1 cellular context compared by ENCODE assay signal in the genomic region with DNA sequence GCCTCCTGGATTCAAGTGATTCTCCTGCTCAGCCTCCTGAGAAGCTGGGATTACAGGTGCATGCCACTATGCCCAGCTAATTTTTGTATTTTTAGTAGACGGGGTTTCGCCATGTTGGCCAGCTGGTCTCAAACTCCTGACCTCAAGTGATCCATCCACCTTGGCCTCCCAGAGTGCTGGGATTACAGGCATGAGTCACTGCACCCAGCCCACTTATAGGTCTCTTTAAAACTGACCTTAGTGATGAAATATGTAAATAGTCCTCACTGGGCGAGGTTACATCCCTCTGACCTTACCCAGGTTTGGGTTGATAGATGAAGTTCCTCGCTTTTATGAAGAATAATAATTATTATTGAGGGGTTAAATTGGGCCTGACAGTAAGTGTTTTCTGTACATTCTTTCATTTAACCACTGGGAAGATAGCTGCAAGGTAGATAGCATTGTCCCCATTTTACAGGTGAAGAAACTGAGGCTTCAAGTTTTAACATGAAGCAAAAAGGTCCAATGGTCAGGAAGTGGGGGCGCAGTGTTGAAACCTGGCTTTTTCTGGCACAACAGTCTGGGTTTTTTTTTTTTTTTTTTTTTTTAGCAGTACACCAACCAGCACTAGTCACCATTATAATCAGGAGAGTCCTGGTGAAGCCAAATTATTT.
TF ChIP-seq lines count a peak whose summit lies in the region.

No MANE protein-coding gene starts in this region.

TF ChIP-seq in K562, 482 proteins besides CTCF, POLR2A, EP300 and RAD21 (continues in another document):
- TF ChIP-seq, protein P1, sequence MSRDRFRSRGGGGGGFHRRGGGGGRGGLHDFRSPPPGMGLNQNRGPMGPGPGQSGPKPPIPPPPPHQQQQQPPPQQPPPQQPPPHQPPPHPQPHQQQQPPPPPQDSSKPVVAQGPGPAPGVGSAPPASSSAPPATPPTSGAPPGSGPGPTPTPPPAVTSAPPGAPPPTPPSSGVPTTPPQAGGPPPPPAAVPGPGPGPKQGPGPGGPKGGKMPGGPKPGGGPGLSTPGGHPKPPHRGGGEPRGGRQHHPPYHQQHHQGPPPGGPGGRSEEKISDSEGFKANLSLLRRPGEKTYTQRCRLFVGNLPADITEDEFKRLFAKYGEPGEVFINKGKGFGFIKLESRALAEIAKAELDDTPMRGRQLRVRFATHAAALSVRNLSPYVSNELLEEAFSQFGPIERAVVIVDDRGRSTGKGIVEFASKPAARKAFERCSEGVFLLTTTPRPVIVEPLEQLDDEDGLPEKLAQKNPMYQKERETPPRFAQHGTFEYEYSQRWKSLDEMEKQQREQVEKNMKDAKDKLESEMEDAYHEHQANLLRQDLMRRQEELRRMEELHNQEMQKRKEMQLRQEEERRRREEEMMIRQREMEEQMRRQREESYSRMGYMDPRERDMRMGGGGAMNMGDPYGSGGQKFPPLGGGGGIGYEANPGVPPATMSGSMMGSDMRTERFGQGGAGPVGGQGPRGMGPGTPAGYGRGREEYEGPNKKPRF (IDR thresholded peaks at IDR 0.05; ENCODE audit: low read depth, low read length) = no peak
- TF ChIP-seq, protein P2, sequence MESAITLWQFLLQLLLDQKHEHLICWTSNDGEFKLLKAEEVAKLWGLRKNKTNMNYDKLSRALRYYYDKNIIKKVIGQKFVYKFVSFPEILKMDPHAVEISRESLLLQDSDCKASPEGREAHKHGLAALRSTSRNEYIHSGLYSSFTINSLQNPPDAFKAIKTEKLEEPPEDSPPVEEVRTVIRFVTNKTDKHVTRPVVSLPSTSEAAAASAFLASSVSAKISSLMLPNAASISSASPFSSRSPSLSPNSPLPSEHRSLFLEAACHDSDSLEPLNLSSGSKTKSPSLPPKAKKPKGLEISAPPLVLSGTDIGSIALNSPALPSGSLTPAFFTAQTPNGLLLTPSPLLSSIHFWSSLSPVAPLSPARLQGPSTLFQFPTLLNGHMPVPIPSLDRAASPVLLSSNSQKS (CRISPR knock-in tag; IDR thresholded peaks at IDR 0.05) = no peak
- TF ChIP-seq PRPF4 (IDR thresholded peaks at IDR 0.05; ENCODE audit: insufficient read depth, low read depth, low read length, poor library complexity, severe bottlenecking) (no peak), PHF21A (IDR thresholded peaks at IDR 0.05; ENCODE audit: borderline replicate concordance, low read depth) (no peak), MTF1 (CRISPR knock-in tag; IDR thresholded peaks at IDR 0.05; ENCODE audit: borderline replicate concordance) (no peak), FOXK2 (conservative IDR thresholded peaks at IDR 0.05 in 1 of 2, IDR thresholded peaks at IDR 0.05 in 1 of 2; ENCODE audit: low read depth in 2 of 2) (no peak), ZNF3 (CRISPR knock-in tag; IDR thresholded peaks at IDR 0.05) (no peak), PURB (CRISPR knock-in tag; IDR thresholded peaks at IDR 0.05; ENCODE audit: low read depth) (no peak), HDAC3 (IDR thresholded peaks at IDR 0.05; ENCODE audit: borderline replicate concordance, partially characterized antibody) (no peak), JUND (IDR thresholded peaks at IDR 0.05; ENCODE audit: borderline replicate concordance, low read depth, low read length) (no peak), JUND (tag; IDR thresholded peaks at IDR 0.05; ENCODE audit: borderline replicate concordance, low read depth, low read length) (no peak), ATF7 (IDR thresholded peaks at IDR 0.05) (no peak), BCOR (IDR thresholded peaks at IDR 0.05) (peak; percentile 21; the same call in 1 of the 2 replicates), SMARCA4 (IDR thresholded peaks at IDR 0.05) (no peak), ZNF165 (CRISPR knock-in tag; IDR thresholded peaks at IDR 0.05; ENCODE audit: borderline replicate concordance) (no peak), ZNF282 (CRISPR knock-in tag; IDR thresholded peaks at IDR 0.05) (no peak), CEBPG (CRISPR knock-in tag; IDR thresholded peaks at IDR 0.05) (no peak), CEBPG (tag; conservative IDR thresholded peaks at IDR 0.05 in 1 of 2, IDR thresholded peaks at IDR 0.05 in 1 of 2) (peak in 1 of 2 experiments; percentile 60; a peak in 2 of 4 replicates), CHD2 (IDR thresholded peaks at IDR 0.05; ENCODE audit: low read depth, low read length) (no peak), NR2C1 (IDR thresholded peaks at IDR 0.05) (no peak), NR2C1 (tag; IDR thresholded peaks at IDR 0.05) (no peak), BRD9 (IDR thresholded peaks at IDR 0.05; ENCODE audit: low read depth, partially characterized antibody) (no peak), CREM (IDR thresholded peaks at IDR 0.05; ENCODE audit: low read depth) (no peak), ZNF444 (CRISPR knock-in tag; IDR thresholded peaks at IDR 0.05) (no peak), SRSF9 (IDR thresholded peaks at IDR 0.05; ENCODE audit: borderline replicate concordance, low read depth, low read length) (no peak), ZNF589 (CRISPR knock-in tag; IDR thresholded peaks at IDR 0.05; ENCODE audit: low read depth) (no peak)
- TF ChIP-seq, protein P3, sequence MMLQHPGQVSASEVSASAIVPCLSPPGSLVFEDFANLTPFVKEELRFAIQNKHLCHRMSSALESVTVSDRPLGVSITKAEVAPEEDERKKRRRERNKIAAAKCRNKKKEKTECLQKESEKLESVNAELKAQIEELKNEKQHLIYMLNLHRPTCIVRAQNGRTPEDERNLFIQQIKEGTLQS (IDR thresholded peaks at IDR 0.05) = peak; percentile 67; the same call in 1 of the 2 replicates
- TF ChIP-seq, protein P3 (CRISPR knock-in tag; conservative IDR thresholded peaks at IDR 0.05) = no peak
- TF ChIP-seq, protein P4, sequence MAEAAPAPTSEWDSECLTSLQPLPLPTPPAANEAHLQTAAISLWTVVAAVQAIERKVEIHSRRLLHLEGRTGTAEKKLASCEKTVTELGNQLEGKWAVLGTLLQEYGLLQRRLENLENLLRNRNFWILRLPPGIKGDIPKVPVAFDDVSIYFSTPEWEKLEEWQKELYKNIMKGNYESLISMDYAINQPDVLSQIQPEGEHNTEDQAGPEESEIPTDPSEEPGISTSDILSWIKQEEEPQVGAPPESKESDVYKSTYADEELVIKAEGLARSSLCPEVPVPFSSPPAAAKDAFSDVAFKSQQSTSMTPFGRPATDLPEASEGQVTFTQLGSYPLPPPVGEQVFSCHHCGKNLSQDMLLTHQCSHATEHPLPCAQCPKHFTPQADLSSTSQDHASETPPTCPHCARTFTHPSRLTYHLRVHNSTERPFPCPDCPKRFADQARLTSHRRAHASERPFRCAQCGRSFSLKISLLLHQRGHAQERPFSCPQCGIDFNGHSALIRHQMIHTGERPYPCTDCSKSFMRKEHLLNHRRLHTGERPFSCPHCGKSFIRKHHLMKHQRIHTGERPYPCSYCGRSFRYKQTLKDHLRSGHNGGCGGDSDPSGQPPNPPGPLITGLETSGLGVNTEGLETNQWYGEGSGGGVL (CRISPR knock-in tag; IDR thresholded peaks at IDR 0.05) = no peak
- TF ChIP-seq, protein P5, sequence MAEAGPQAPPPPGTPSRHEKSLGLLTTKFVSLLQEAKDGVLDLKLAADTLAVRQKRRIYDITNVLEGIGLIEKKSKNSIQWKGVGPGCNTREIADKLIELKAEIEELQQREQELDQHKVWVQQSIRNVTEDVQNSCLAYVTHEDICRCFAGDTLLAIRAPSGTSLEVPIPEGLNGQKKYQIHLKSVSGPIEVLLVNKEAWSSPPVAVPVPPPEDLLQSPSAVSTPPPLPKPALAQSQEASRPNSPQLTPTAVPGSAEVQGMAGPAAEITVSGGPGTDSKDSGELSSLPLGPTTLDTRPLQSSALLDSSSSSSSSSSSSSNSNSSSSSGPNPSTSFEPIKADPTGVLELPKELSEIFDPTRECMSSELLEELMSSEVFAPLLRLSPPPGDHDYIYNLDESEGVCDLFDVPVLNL (CRISPR knock-in tag; IDR thresholded peaks at IDR 0.05; ENCODE audit: low read depth) = no peak
- TF ChIP-seq, protein P6, sequence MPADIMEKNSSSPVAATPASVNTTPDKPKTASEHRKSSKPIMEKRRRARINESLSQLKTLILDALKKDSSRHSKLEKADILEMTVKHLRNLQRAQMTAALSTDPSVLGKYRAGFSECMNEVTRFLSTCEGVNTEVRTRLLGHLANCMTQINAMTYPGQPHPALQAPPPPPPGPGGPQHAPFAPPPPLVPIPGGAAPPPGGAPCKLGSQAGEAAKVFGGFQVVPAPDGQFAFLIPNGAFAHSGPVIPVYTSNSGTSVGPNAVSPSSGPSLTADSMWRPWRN (IDR thresholded peaks at IDR 0.05; ENCODE audit: low read depth) = no peak
- TF ChIP-seq, protein P7, sequence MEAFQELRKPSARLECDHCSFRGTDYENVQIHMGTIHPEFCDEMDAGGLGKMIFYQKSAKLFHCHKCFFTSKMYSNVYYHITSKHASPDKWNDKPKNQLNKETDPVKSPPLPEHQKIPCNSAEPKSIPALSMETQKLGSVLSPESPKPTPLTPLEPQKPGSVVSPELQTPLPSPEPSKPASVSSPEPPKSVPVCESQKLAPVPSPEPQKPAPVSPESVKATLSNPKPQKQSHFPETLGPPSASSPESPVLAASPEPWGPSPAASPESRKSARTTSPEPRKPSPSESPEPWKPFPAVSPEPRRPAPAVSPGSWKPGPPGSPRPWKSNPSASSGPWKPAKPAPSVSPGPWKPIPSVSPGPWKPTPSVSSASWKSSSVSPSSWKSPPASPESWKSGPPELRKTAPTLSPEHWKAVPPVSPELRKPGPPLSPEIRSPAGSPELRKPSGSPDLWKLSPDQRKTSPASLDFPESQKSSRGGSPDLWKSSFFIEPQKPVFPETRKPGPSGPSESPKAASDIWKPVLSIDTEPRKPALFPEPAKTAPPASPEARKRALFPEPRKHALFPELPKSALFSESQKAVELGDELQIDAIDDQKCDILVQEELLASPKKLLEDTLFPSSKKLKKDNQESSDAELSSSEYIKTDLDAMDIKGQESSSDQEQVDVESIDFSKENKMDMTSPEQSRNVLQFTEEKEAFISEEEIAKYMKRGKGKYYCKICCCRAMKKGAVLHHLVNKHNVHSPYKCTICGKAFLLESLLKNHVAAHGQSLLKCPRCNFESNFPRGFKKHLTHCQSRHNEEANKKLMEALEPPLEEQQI (IDR thresholded peaks at IDR 0.05) = no peak
- TF ChIP-seq, protein P8, sequence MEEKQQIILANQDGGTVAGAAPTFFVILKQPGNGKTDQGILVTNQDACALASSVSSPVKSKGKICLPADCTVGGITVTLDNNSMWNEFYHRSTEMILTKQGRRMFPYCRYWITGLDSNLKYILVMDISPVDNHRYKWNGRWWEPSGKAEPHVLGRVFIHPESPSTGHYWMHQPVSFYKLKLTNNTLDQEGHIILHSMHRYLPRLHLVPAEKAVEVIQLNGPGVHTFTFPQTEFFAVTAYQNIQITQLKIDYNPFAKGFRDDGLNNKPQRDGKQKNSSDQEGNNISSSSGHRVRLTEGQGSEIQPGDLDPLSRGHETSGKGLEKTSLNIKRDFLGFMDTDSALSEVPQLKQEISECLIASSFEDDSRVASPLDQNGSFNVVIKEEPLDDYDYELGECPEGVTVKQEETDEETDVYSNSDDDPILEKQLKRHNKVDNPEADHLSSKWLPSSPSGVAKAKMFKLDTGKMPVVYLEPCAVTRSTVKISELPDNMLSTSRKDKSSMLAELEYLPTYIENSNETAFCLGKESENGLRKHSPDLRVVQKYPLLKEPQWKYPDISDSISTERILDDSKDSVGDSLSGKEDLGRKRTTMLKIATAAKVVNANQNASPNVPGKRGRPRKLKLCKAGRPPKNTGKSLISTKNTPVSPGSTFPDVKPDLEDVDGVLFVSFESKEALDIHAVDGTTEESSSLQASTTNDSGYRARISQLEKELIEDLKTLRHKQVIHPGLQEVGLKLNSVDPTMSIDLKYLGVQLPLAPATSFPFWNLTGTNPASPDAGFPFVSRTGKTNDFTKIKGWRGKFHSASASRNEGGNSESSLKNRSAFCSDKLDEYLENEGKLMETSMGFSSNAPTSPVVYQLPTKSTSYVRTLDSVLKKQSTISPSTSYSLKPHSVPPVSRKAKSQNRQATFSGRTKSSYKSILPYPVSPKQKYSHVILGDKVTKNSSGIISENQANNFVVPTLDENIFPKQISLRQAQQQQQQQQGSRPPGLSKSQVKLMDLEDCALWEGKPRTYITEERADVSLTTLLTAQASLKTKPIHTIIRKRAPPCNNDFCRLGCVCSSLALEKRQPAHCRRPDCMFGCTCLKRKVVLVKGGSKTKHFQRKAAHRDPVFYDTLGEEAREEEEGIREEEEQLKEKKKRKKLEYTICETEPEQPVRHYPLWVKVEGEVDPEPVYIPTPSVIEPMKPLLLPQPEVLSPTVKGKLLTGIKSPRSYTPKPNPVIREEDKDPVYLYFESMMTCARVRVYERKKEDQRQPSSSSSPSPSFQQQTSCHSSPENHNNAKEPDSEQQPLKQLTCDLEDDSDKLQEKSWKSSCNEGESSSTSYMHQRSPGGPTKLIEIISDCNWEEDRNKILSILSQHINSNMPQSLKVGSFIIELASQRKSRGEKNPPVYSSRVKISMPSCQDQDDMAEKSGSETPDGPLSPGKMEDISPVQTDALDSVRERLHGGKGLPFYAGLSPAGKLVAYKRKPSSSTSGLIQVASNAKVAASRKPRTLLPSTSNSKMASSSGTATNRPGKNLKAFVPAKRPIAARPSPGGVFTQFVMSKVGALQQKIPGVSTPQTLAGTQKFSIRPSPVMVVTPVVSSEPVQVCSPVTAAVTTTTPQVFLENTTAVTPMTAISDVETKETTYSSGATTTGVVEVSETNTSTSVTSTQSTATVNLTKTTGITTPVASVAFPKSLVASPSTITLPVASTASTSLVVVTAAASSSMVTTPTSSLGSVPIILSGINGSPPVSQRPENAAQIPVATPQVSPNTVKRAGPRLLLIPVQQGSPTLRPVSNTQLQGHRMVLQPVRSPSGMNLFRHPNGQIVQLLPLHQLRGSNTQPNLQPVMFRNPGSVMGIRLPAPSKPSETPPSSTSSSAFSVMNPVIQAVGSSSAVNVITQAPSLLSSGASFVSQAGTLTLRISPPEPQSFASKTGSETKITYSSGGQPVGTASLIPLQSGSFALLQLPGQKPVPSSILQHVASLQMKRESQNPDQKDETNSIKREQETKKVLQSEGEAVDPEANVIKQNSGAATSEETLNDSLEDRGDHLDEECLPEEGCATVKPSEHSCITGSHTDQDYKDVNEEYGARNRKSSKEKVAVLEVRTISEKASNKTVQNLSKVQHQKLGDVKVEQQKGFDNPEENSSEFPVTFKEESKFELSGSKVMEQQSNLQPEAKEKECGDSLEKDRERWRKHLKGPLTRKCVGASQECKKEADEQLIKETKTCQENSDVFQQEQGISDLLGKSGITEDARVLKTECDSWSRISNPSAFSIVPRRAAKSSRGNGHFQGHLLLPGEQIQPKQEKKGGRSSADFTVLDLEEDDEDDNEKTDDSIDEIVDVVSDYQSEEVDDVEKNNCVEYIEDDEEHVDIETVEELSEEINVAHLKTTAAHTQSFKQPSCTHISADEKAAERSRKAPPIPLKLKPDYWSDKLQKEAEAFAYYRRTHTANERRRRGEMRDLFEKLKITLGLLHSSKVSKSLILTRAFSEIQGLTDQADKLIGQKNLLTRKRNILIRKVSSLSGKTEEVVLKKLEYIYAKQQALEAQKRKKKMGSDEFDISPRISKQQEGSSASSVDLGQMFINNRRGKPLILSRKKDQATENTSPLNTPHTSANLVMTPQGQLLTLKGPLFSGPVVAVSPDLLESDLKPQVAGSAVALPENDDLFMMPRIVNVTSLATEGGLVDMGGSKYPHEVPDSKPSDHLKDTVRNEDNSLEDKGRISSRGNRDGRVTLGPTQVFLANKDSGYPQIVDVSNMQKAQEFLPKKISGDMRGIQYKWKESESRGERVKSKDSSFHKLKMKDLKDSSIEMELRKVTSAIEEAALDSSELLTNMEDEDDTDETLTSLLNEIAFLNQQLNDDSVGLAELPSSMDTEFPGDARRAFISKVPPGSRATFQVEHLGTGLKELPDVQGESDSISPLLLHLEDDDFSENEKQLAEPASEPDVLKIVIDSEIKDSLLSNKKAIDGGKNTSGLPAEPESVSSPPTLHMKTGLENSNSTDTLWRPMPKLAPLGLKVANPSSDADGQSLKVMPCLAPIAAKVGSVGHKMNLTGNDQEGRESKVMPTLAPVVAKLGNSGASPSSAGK (IDR thresholded peaks at IDR 0.05) = no peak
